Comparison of ENCODE assay signal across 8 cellular contexts in the genomic region with DNA sequence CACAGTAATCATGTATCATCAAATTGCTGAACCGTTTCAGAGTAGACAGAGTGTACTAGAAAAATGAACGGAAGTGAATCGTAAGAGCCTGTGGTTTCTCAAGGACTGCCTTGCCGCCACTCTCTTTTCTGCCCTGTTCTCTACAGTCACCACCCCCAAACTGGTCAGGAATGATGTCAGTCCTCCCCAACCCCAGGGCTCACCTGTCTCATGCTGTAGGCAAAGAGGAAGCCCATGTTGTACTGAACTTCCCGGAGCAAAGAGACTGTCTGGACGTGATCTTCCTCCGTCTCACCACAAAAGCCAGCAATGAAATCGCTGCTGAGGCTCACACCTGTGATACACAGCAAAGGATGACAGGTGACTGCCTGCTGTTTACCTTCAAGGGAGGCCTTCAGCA. TPM values are rescaled to one million over a fixed set of nuclear protein-coding genes. Genes with fewer than 3 reads are reported as not detected.
DNase-seq lines count a peak whose midpoint lies in the region; ATAC-seq and TF ChIP-seq lines count a peak whose summit lies in the region.

No MANE protein-coding gene starts in this region.

- no peaks in the 10 kb centered on the region for H3K9me3 ChIP-seq in left lung

- DNase-seq in NOMO-1 (lab: John Stamatoyannopoulos, UW; ENCODE audit: unreplicated experiment in 2 of 2) = peak; percentile 4 to 12
- DNase-seq in NOMO-1 treated with dmso at 0.1 percent for 144 hours (lab: John Stamatoyannopoulos, UW; ENCODE audit: unreplicated experiment) = no peak
- peak; percentile 46 for DNase-seq in activated CD8-positive, alpha-beta memory T cell treated with anti-CD3 and anti-CD28 coated beads, Interleukin-2, amount 50 U/mL, for 1 hour (ENCODE audit: extremely low read depth)
- no peak for DNase-seq in left lung
- no peak for DNase-seq in stimulated activated naive CD8-positive, alpha-beta T cell treated with anti-CD3 and anti-CD28 coated beads, Interleukin-15, amount 100 ng/mL, for 72 hours
- no peak for DNase-seq in SK-N-DZ (ENCODE audit: low spot score)
- no peak for DNase-seq in NCI-H748 (lab: John Stamatoyannopoulos, UW; ENCODE audit: unreplicated experiment)

- intact Hi-C loops in left lung (cut with DNase I) = no loop called here

- H3K27me3 Mint-ChIP-seq in stimulated activated naive CD8-positive, alpha-beta T cell treated with anti-CD3 and anti-CD28 coated beads, Interleukin-15, amount 100 ng/mL, for 72 hours = no peaks in the 10 kb centered on the region

- H3K27ac Mint-ChIP-seq in stimulated activated naive CD8-positive, alpha-beta T cell treated with anti-CD3 and anti-CD28 coated beads, Interleukin-15, amount 100 ng/mL, for 72 hours = no peak overlapping the region

- peaks cover 0 to 96% of the 10 kb centered on the region in 2 donors for H3K36me3 ChIP-seq in left lung

- peaks cover 19% of the 10 kb centered on the region for H3K4me1 Mint-ChIP-seq in stimulated activated naive CD8-positive, alpha-beta T cell treated with anti-CD3 and anti-CD28 coated beads, Interleukin-15, amount 100 ng/mL, for 72 hours

- no peak overlapping the region for H3K27ac ChIP-seq in left lung

- ATAC-seq in left lung (peak; percentile 27), GM18520 (IDR thresholded peaks at IDR 0.05; ENCODE audit: unreplicated experiment) (no peak)
- peak; percentile 71 for ATAC-seq in stimulated activated naive CD8-positive, alpha-beta T cell treated with anti-CD3 and anti-CD28 coated beads, Interleukin-15, amount 100 ng/mL, for 72 hours

- no peak for TF ChIP-seq CTCF in left lung (IDR thresholded peaks at IDR 0.05)

- H3K4me1 ChIP-seq in left lung = no peaks in the 10 kb centered on the region

- no peak overlapping the region for H3K4me3 Mint-ChIP-seq in stimulated activated naive CD8-positive, alpha-beta T cell treated with anti-CD3 and anti-CD28 coated beads, Interleukin-15, amount 100 ng/mL, for 72 hours

- no peak overlapping the region for H3K4me3 ChIP-seq in left lung

- H3K9me3 Mint-ChIP-seq in stimulated activated naive CD8-positive, alpha-beta T cell treated with anti-CD3 and anti-CD28 coated beads, Interleukin-15, amount 100 ng/mL, for 72 hours = no peaks in the 10 kb centered on the region

- no peaks in the 10 kb centered on the region for H3K27me3 ChIP-seq in left lung

RNA-seq across cellular contexts. Expression of a gene that starts 31.0 kb away (rescaled TPM):
- 10 to 100 TPM; 20.9 to 21.0 TPM for total RNA-seq in left lung
- 50.4 and 55.7 TPM in 2 replicates for polyA plus RNA-seq in SK-N-DZ (2014; cell fraction: cytosol; rRNA removed)
- 99.1 and 102 TPM in 2 replicates for polyA plus RNA-seq in SK-N-DZ (2014; cell fraction: nucleus; rRNA removed)

Comparison
In these comparisons a context has a peak if more than half of its experiments do, and no peak if none do; other contexts are left out.
1. DNase-seq: peak in NOMO-1 (2 of 2) and activated CD8-positive, alpha-beta memory T cell treated with anti-CD3 and anti-CD28 coated beads, Interleukin-2, amount 50 U/mL, for 1 hour (single experiment); none in NOMO-1 treated with dmso at 0.1 percent for 144 hours (single experiment), left lung (0 of 2), stimulated activated naive CD8-positive, alpha-beta T cell treated with anti-CD3 and anti-CD28 coated beads, Interleukin-15, amount 100 ng/mL, for 72 hours (0 of 2), SK-N-DZ (single experiment) and NCI-H748 (single experiment).